Comparison of ENCODE assay signal across 21 cellular contexts in the genomic region with DNA sequence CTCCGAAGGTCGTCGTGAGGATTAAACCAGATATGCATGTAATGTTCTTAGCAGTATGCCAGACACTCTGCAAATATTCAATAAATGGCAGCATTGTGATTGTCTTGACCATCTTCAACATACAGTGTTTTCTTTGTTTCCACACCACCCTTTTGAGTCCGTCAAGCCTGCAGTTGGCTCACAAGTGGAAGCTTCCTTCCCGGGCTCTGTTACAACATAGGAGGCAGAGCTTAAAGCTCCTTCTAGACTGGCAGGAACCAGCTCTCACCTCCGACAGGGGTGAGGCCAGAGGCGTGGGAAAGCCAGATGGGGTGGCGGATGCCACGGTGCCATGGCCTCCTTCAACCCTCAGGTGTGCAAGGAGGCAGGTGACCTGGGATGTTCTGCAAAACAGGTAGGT.
"Had no signal": no experiment of that assay in that cellular context is flagged by ENCODE, and none has a peak within 500 bp of the region (broad histone marks: within the 10 kb centered on the region; RNA-seq: fewer than 3 reads in every experiment).

No MANE protein-coding gene starts in this region.

- H3K4me3 ChIP-seq: K562 had no signal

- ATAC-seq: activated T-helper 17 cell treated with anti-CD3 and anti-CD28 coated beads, Interleukin-2, amount 50 U/mL, for 72 hours; K562 had no signal

- FAIRE-seq: K562, RCC 7860 had no signal

- H3K27ac ChIP-seq: VCaP had no signal

- DNase-seq: activated CD4-positive, alpha-beta memory T cell treated with anti-CD3 and anti-CD28 coated beads for 36 hours; activated CD4-positive, alpha-beta T cell treated with anti-CD3 and anti-CD28 coated beads, Interleukin-2, amount 10 ng/mL, durations not matched to agents 7 days and 5 days; activated CD4-positive, CD25-positive, alpha-beta regulatory T cell; activated CD8-positive, alpha-beta memory T cell treated with anti-CD3 and anti-CD28 coated beads for 24 hours; activated gamma-delta T cell; activated naive CD4-positive, alpha-beta T cell treated with anti-CD3 and anti-CD28 coated beads for 36 hours; activated T-cell treated with anti-CD3 and anti-CD28 coated beads, Interleukin-2, amount 50 U/mL, for 48 hours; central memory CD4-positive, alpha-beta T cell; Karpas-422; NCI-H1105 treated with DMSO at 0.1 percent for 48 hours; NCI-H1436 treated with DMSO at 0.1 percent for 48 hours; NCI-H187; NCI-H2081; NCI-H446; NCI-H524; SHP77; T-helper 1 cell had no signal
